Comparison of ENCODE assay signal across 9 cellular contexts in the genomic region with DNA sequence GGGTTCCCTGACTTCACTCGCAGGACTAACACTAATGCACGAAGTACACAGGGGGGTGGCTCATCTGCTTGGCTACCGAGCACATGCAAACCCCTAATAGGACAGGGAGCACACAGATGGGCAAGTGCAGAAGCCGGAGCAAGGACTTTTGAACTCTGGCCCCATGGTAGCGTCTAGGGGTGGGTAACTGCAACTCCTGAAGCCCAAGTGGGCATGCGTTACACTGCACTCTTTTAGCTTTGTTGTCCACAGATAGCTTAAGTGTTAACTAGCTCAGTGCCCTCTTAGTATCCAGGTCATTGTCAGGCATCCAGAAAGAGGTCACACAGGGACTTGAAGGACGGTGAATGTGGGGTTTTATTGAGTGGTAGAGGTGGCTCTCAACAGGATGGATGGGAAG.
"Had no signal": no experiment of that assay in that cellular context is flagged by ENCODE, and none has a peak within 500 bp of the region (broad histone marks: within the 10 kb centered on the region; RNA-seq: fewer than 3 reads in every experiment).

No MANE protein-coding gene starts in this region.

- H3K9me3 Mint-ChIP-seq: HFFc6 had no signal

- ATAC-seq: K562 had no signal

- DNase-seq: GOT3, H9, HCEC 1CT, HFFc6, IMR-90, KG1 had no signal

- H3K4me3 ChIP-seq: K562 had no signal

- H3K27ac Mint-ChIP-seq: H9, HFFc6 had no signal

- H3K4me3 Mint-ChIP-seq: H9, HFFc6 had no signal

- FAIRE-seq: H54, HTR-8/SVneo, K562 had no signal
